Comparison of ENCODE assay signal across 1 cellular context in the genomic region with DNA sequence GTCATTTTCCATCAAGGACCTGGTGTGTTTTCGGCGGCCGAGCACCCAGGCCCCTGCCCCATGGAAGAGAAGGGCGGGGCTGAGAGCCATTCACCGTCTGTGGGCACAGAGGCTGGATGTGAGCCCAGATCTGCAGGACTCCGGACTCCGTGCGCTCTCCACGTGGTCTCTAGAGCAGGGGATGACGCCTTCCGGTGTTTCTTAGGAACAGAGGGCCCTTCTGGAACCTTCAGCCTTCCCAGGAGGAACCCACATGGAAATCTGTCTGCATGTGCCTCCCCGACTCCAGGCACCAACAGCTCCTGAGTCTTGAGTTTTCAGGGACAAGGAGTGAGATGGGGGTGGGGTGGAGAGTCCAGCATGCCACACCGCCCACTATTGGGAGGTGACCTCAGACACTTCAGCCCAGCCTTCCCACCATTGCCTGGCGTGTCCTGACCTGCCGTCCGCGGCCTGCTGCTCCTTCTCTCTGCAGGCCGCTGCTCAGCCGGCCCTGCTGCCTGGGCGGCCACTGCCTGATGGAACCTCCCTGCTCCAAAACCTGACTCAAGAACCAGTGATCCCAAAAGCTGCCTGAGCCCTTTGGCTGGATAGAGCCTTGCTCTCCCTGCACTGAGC.
TF ChIP-seq lines count a peak whose summit lies in the region.

No MANE protein-coding gene starts in this region.

TF ChIP-seq in GM23338, 12 proteins besides CTCF, POLR2A, EP300 and RAD21 (continued from another document):
- TF ChIP-seq, protein P1, sequence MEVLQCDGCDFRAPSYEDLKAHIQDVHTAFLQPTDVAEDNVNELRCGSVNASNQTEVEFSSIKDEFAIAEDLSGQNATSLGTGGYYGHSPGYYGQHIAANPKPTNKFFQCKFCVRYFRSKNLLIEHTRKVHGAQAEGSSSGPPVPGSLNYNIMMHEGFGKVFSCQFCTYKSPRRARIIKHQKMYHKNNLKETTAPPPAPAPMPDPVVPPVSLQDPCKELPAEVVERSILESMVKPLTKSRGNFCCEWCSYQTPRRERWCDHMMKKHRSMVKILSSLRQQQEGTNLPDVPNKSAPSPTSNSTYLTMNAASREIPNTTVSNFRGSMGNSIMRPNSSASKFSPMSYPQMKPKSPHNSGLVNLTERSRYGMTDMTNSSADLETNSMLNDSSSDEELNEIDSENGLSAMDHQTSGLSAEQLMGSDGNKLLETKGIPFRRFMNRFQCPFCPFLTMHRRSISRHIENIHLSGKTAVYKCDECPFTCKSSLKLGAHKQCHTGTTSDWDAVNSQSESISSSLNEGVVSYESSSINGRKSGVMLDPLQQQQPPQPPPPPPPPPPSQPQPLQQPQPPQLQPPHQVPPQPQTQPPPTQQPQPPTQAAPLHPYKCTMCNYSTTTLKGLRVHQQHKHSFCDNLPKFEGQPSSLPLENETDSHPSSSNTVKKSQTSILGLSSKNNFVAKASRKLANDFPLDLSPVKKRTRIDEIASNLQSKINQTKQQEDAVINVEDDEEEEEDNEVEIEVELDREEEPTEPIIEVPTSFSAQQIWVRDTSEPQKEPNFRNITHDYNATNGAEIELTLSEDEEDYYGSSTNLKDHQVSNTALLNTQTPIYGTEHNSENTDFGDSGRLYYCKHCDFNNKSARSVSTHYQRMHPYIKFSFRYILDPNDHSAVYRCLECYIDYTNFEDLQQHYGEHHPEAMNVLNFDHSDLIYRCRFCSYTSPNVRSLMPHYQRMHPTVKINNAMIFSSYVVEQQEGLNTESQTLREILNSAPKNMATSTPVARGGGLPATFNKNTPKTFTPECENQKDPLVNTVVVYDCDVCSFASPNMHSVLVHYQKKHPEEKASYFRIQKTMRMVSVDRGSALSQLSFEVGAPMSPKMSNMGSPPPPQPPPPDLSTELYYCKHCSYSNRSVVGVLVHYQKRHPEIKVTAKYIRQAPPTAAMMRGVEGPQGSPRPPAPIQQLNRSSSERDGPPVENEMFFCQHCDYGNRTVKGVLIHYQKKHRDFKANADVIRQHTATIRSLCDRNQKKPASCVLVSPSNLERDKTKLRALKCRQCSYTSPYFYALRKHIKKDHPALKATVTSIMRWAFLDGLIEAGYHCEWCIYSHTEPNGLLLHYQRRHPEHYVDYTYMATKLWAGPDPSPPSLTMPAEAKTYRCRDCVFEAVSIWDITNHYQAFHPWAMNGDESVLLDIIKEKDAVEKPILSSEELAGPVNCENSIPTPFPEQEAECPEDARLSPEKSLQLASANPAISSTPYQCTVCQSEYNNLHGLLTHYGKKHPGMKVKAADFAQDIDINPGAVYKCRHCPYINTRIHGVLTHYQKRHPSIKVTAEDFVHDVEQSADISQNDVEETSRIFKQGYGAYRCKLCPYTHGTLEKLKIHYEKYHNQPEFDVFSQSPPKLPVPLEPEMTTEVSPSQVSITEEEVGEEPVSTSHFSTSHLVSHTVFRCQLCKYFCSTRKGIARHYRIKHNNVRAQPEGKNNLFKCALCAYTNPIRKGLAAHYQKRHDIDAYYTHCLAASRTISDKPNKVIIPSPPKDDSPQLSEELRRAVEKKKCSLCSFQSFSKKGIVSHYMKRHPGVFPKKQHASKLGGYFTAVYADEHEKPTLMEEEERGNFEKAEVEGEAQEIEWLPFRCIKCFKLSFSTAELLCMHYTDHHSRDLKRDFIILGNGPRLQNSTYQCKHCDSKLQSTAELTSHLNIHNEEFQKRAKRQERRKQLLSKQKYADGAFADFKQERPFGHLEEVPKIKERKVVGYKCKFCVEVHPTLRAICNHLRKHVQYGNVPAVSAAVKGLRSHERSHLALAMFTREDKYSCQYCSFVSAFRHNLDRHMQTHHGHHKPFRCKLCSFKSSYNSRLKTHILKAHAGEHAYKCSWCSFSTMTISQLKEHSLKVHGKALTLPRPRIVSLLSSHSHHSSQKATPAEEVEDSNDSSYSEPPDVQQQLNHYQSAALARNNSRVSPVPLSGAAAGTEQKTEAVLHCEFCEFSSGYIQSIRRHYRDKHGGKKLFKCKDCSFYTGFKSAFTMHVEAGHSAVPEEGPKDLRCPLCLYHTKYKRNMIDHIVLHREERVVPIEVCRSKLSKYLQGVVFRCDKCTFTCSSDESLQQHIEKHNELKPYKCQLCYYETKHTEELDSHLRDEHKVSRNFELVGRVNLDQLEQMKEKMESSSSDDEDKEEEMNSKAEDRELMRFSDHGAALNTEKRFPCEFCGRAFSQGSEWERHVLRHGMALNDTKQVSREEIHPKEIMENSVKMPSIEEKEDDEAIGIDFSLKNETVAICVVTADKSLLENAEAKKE (CRISPR knock-in tag; IDR thresholded peaks at IDR 0.05), result no peak
- TF ChIP-seq EZH2phosphoT487 (IDR thresholded peaks at IDR 0.05; ENCODE audit: unreplicated experiment), result no peak
